1 cellular context compared by ENCODE assay signal in genomic region chr4:125649452-125649851, GRCh38.
TF ChIP-seq lines count a peak whose summit lies in the region.

No MANE protein-coding gene starts in this region.

TF ChIP-seq in GM23338, 12 proteins besides CTCF, POLR2A, EP300 and RAD21 (continued from another document):
- TF ChIP-seq, protein P1, sequence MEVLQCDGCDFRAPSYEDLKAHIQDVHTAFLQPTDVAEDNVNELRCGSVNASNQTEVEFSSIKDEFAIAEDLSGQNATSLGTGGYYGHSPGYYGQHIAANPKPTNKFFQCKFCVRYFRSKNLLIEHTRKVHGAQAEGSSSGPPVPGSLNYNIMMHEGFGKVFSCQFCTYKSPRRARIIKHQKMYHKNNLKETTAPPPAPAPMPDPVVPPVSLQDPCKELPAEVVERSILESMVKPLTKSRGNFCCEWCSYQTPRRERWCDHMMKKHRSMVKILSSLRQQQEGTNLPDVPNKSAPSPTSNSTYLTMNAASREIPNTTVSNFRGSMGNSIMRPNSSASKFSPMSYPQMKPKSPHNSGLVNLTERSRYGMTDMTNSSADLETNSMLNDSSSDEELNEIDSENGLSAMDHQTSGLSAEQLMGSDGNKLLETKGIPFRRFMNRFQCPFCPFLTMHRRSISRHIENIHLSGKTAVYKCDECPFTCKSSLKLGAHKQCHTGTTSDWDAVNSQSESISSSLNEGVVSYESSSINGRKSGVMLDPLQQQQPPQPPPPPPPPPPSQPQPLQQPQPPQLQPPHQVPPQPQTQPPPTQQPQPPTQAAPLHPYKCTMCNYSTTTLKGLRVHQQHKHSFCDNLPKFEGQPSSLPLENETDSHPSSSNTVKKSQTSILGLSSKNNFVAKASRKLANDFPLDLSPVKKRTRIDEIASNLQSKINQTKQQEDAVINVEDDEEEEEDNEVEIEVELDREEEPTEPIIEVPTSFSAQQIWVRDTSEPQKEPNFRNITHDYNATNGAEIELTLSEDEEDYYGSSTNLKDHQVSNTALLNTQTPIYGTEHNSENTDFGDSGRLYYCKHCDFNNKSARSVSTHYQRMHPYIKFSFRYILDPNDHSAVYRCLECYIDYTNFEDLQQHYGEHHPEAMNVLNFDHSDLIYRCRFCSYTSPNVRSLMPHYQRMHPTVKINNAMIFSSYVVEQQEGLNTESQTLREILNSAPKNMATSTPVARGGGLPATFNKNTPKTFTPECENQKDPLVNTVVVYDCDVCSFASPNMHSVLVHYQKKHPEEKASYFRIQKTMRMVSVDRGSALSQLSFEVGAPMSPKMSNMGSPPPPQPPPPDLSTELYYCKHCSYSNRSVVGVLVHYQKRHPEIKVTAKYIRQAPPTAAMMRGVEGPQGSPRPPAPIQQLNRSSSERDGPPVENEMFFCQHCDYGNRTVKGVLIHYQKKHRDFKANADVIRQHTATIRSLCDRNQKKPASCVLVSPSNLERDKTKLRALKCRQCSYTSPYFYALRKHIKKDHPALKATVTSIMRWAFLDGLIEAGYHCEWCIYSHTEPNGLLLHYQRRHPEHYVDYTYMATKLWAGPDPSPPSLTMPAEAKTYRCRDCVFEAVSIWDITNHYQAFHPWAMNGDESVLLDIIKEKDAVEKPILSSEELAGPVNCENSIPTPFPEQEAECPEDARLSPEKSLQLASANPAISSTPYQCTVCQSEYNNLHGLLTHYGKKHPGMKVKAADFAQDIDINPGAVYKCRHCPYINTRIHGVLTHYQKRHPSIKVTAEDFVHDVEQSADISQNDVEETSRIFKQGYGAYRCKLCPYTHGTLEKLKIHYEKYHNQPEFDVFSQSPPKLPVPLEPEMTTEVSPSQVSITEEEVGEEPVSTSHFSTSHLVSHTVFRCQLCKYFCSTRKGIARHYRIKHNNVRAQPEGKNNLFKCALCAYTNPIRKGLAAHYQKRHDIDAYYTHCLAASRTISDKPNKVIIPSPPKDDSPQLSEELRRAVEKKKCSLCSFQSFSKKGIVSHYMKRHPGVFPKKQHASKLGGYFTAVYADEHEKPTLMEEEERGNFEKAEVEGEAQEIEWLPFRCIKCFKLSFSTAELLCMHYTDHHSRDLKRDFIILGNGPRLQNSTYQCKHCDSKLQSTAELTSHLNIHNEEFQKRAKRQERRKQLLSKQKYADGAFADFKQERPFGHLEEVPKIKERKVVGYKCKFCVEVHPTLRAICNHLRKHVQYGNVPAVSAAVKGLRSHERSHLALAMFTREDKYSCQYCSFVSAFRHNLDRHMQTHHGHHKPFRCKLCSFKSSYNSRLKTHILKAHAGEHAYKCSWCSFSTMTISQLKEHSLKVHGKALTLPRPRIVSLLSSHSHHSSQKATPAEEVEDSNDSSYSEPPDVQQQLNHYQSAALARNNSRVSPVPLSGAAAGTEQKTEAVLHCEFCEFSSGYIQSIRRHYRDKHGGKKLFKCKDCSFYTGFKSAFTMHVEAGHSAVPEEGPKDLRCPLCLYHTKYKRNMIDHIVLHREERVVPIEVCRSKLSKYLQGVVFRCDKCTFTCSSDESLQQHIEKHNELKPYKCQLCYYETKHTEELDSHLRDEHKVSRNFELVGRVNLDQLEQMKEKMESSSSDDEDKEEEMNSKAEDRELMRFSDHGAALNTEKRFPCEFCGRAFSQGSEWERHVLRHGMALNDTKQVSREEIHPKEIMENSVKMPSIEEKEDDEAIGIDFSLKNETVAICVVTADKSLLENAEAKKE (CRISPR knock-in tag; IDR thresholded peaks at IDR 0.05) = no peak
- no peak for TF ChIP-seq JUNB (IDR thresholded peaks at IDR 0.05; ENCODE audit: unreplicated experiment)
- TF ChIP-seq, protein P2, sequence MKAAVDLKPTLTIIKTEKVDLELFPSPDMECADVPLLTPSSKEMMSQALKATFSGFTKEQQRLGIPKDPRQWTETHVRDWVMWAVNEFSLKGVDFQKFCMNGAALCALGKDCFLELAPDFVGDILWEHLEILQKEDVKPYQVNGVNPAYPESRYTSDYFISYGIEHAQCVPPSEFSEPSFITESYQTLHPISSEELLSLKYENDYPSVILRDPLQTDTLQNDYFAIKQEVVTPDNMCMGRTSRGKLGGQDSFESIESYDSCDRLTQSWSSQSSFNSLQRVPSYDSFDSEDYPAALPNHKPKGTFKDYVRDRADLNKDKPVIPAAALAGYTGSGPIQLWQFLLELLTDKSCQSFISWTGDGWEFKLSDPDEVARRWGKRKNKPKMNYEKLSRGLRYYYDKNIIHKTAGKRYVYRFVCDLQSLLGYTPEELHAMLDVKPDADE (IDR thresholded peaks at IDR 0.05) = no peak
